In the genomic region with DNA sequence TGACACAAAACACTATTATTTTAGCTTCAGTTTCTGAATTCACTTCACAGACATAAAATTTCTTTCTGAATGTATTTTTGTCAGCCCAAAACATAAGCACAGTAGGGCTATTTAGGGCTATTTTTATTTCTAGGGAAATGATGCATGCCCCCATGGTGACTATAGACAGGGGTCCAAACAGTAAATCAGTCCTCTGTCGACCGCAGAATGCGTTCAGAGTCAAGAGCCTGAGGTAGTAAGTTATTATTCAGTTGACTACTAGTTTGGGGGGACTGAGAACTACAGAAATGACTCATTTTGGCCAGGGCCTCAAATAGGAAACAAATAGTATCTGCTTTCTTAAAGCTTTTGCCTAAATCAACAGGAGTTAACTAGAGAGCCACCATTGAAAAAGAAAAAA, we compare ENCODE assay signal across 17 cellular contexts.
DNase-seq lines count a peak whose midpoint lies in the region; ATAC-seq and TF ChIP-seq lines count a peak whose summit lies in the region.
"Had no signal": no experiment of that assay in that cellular context is flagged by ENCODE, and none has a peak within 500 bp of the region (broad histone marks: within the 10 kb centered on the region; RNA-seq: fewer than 3 reads in every experiment).

No MANE protein-coding gene starts in this region.

- H3K36me3 Mint-ChIP-seq in neural progenitor cell (no peaks in the 10 kb centered on the region), GM23338 (ENCODE audit: low read depth) (no peaks in the 10 kb centered on the region)

- H3K9me2 ChIP-seq in GM23338 (ENCODE audit: insufficient read depth) = no peaks in the 10 kb centered on the region

- H3K9me3 Mint-ChIP-seq in neural progenitor cell = peaks cover 5% of the 10 kb centered on the region
- H3K9me3 Mint-ChIP-seq in GM23338 = no peaks in the 10 kb centered on the region
- H3K9me3 Mint-ChIP-seq: activated CD4-positive, alpha-beta T cell treated with anti-CD3 and anti-CD28 coated beads, Interleukin-2, amount 10 ng/mL, durations not matched to agents 7 days and 5 days; stimulated activated naive CD8-positive, alpha-beta T cell treated with anti-CD3 and anti-CD28 coated beads, Interleukin-15, Interleukin-2, amounts not matched to agents 100 ng/mL and 50 ng/mL, for 24 hours had no signal

- H3K9me3 ChIP-seq in neural progenitor cell (ENCODE audit: low read depth) (peaks cover 3% of the 10 kb centered on the region), BE2C (no peaks in the 10 kb centered on the region)
- H3K9me3 ChIP-seq: BLaER1, lower lobe of right lung had no signal

- H3K9ac ChIP-seq in neural progenitor cell = no peak overlapping the region
- H3K9ac ChIP-seq: BLaER1 had no signal

- H3K27ac ChIP-seq in neural progenitor cell (no peak overlapping the region), GM23338 (ENCODE audit: low read depth) (no peak overlapping the region)
- H3K27ac ChIP-seq: BLaER1, lower lobe of right lung had no signal

- no peaks in the 10 kb centered on the region for H3K79me2 ChIP-seq in neural progenitor cell (ENCODE audit: low read depth)
- no peaks in the 10 kb centered on the region for H3K79me2 ChIP-seq in GM23338 (replicated peaks; ENCODE audit: insufficient read depth)

- no peaks in the 10 kb centered on the region for H4K20me1 ChIP-seq in neural progenitor cell (ENCODE audit: low read depth)
- no peaks in the 10 kb centered on the region for H4K20me1 ChIP-seq in GM23338 (replicated peaks; ENCODE audit: insufficient read depth)
- H4K20me1 ChIP-seq: BLaER1 had no signal

- no peaks in the 10 kb centered on the region for H3K27me3 ChIP-seq in neural progenitor cell
- H3K27me3 ChIP-seq in BE2C = no peaks in the 10 kb centered on the region
- H3K27me3 ChIP-seq in GM23338 (ENCODE audit: insufficient read depth) = no peaks in the 10 kb centered on the region
- H3K27me3 ChIP-seq: BLaER1 had no signal

- H3K4me1 ChIP-seq in neural progenitor cell (peaks cover 21% of the 10 kb centered on the region), BE2C (no peaks in the 10 kb centered on the region), GM23338 (ENCODE audit: insufficient read depth) (no peaks in the 10 kb centered on the region)
- H3K4me1 ChIP-seq: BLaER1, lower lobe of right lung had no signal

- H3F3A ChIP-seq in neural progenitor cell (ENCODE audit: low read depth) (peaks cover 6% of the 10 kb centered on the region), GM23338 (replicated peaks; ENCODE audit: low read depth) (no peaks in the 10 kb centered on the region)

- H3K4me3 Mint-ChIP-seq in neural progenitor cell (no peak overlapping the region), GM23338 (no peak overlapping the region)
- H3K4me3 Mint-ChIP-seq: activated CD4-positive, alpha-beta T cell treated with anti-CD3 and anti-CD28 coated beads, Interleukin-2, amount 10 ng/mL, durations not matched to agents 7 days and 5 days; neural crest cell; stimulated activated naive CD8-positive, alpha-beta T cell treated with anti-CD3 and anti-CD28 coated beads, Interleukin-15, Interleukin-2, amounts not matched to agents 100 ng/mL and 50 ng/mL, for 24 hours had no signal

- no peak overlapping the region for H2AFZ ChIP-seq in neural progenitor cell (replicated peaks)
- no peak overlapping the region for H2AFZ ChIP-seq in GM23338

- no peak for DNase-seq in neural progenitor cell (ENCODE audit: low spot score)
- DNase-seq in BE2C = no peak
- DNase-seq in GM23338 (ENCODE audit: low spot score) = no peak
- no peak for DNase-seq in NK-92 (lab: John Stamatoyannopoulos, UW; ENCODE audit: unreplicated experiment)
- DNase-seq: activated CD4-positive, alpha-beta T cell treated with anti-CD3 and anti-CD28 coated beads, Interleukin-2, amount 10 ng/mL, durations not matched to agents 7 days and 5 days; anterior cingulate cortex; IMR-90; lower lobe of right lung; NCI-H446; T-helper 2 cell had no signal

- H3K27ac Mint-ChIP-seq in neural progenitor cell (no peak overlapping the region), GM23338 (no peak overlapping the region)
- H3K27ac Mint-ChIP-seq: activated CD4-positive, alpha-beta T cell treated with anti-CD3 and anti-CD28 coated beads, Interleukin-2, amount 10 ng/mL, durations not matched to agents 7 days and 5 days; stimulated activated naive CD8-positive, alpha-beta T cell treated with anti-CD3 and anti-CD28 coated beads, Interleukin-15, Interleukin-2, amounts not matched to agents 100 ng/mL and 50 ng/mL, for 24 hours had no signal

- no peaks in the 10 kb centered on the region for H3K27me3 Mint-ChIP-seq in neural progenitor cell (ENCODE audit: insufficient read depth, low read depth)
- H3K27me3 Mint-ChIP-seq in GM23338 (ENCODE audit: insufficient read depth, low read depth, poor library complexity) = peaks cover 2% of the 10 kb centered on the region
- H3K27me3 Mint-ChIP-seq: activated CD4-positive, alpha-beta T cell treated with anti-CD3 and anti-CD28 coated beads, Interleukin-2, amount 10 ng/mL, durations not matched to agents 7 days and 5 days; stimulated activated naive CD8-positive, alpha-beta T cell treated with anti-CD3 and anti-CD28 coated beads, Interleukin-15, Interleukin-2, amounts not matched to agents 100 ng/mL and 50 ng/mL, for 24 hours had no signal

- TF ChIP-seq CTCF in neural progenitor cell (IDR thresholded peaks at IDR 0.05) = no peak
- no peak for TF ChIP-seq CTCF in BE2C (IDR thresholded peaks at IDR 0.05; ENCODE audit: low read depth, low read length)
- no peak for TF ChIP-seq CTCF in GM23338 (conservative IDR thresholded peaks at IDR 0.05; ENCODE audit: low read depth in 2 of 2)

- no peaks in the 10 kb centered on the region for H3K36me3 ChIP-seq in neural progenitor cell
- no peaks in the 10 kb centered on the region for H3K36me3 ChIP-seq in BE2C
- H3K36me3 ChIP-seq in GM23338 (ENCODE audit: insufficient read depth) = no peaks in the 10 kb centered on the region
- H3K36me3 ChIP-seq: lower lobe of right lung had no signal

- H3K4me1 Mint-ChIP-seq in neural progenitor cell = peaks cover 13% of the 10 kb centered on the region
- peaks cover 6% of the 10 kb centered on the region; the same call in 2 of the 3 replicates for H3K4me1 Mint-ChIP-seq in GM23338
- H3K4me1 Mint-ChIP-seq: activated CD4-positive, alpha-beta T cell treated with anti-CD3 and anti-CD28 coated beads, Interleukin-2, amount 10 ng/mL, durations not matched to agents 7 days and 5 days had no signal

- H3K4me3 ChIP-seq in neural progenitor cell = no peak overlapping the region
- H3K4me3 ChIP-seq in BE2C (ENCODE audit: low read depth, low read length) = no peak overlapping the region
- no peak overlapping the region for H3K4me3 ChIP-seq in GM23338
- H3K4me3 ChIP-seq: BLaER1, lower lobe of right lung had no signal

- ATAC-seq in GM19023 (IDR thresholded peaks at IDR 0.05; ENCODE audit: unreplicated experiment) = peak; percentile 50
- peak; percentile 88 for ATAC-seq in GM21717 (IDR thresholded peaks at IDR 0.05; ENCODE audit: unreplicated experiment)
- ATAC-seq in HG03159 (IDR thresholded peaks at IDR 0.05; ENCODE audit: unreplicated experiment) = peak; percentile 69
- no peak for ATAC-seq in GM23338
- ATAC-seq: lower lobe of right lung, sciatic nerve had no signal

- H3K4me2 ChIP-seq in neural progenitor cell (peak overlapping the region; percentile 39), GM23338 (no peak overlapping the region)

TF ChIP-seq in GM23338, 12 proteins besides CTCF, POLR2A, EP300 and RAD21 (continues in another document):
- TF ChIP-seq EZH2phosphoT487 (IDR thresholded peaks at IDR 0.05; ENCODE audit: unreplicated experiment) = no peak
- no peak for TF ChIP-seq CREB1 (CRISPR knock-in tag; IDR thresholded peaks at IDR 0.05; ENCODE audit: low read depth)
